ENCODE assay signal across 1 cellular context in genomic region chr1:16618719-16619118, GRCh38.
TF ChIP-seq lines count a peak whose summit lies in the region.

No MANE protein-coding gene starts in this region.

TF ChIP-seq in GM23338, 12 proteins besides CTCF, POLR2A, EP300 and RAD21 (continued from another document):
- TF ChIP-seq REST (IDR thresholded peaks at IDR 0.05; ENCODE audit: unreplicated experiment), result no peak
- no peak for TF ChIP-seq EZH2phosphoT487 (IDR thresholded peaks at IDR 0.05; ENCODE audit: unreplicated experiment)
- TF ChIP-seq POLR2AphosphoS5 (IDR thresholded peaks at IDR 0.05; ENCODE audit: low read depth), result no peak
- no peak for TF ChIP-seq ETS1 (IDR thresholded peaks at IDR 0.05)
- no peak for TF ChIP-seq ZNF114 (CRISPR knock-in tag; IDR thresholded peaks at IDR 0.05)
- no peak for TF ChIP-seq JUNB (IDR thresholded peaks at IDR 0.05; ENCODE audit: unreplicated experiment)
